ENCODE assay signal across 1 cellular context in the genomic region with DNA sequence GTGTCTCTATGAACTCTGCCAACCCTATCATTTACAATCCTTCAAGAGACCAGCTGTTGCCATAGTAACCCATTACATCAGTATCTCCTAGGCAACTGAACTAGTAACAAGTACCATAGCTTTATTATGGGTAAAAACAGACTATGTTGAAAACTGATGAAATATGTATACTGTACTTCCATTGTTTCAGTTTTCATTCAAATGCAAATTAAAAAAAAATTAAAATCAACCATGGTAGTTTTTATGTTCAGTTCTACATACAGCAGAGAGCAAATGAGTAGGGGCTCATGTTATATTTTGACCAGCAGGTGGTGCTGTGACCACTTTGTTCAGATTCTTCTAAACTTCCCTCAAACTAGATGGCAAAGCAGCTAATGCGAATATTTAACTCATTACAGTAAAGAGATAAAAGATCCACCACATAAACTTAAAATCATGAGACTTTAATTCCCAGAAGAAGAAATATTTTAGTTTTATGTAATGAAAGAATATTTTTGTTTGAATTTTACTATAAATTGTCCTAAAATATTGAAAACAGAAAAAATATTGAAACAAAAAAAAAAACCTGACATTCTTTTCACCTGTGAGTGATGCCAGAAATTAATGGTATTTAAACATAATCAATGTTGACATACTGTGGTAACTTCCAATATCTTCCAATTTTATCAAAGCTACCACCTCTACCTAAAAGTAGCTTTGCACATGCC.
TF ChIP-seq lines count a peak whose summit lies in the region.

No MANE protein-coding gene starts in this region.

TF ChIP-seq in GM12878, 131 proteins besides CTCF, POLR2A, EP300 and RAD21 (continued from another document):
- TF ChIP-seq, protein P1, sequence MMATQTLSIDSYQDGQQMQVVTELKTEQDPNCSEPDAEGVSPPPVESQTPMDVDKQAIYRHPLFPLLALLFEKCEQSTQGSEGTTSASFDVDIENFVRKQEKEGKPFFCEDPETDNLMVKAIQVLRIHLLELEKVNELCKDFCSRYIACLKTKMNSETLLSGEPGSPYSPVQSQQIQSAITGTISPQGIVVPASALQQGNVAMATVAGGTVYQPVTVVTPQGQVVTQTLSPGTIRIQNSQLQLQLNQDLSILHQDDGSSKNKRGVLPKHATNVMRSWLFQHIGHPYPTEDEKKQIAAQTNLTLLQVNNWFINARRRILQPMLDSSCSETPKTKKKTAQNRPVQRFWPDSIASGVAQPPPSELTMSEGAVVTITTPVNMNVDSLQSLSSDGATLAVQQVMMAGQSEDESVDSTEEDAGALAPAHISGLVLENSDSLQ (IDR thresholded peaks at IDR 0.05) = peak; percentile 27; the same call in 1 of the 2 replicates
- TF ChIP-seq NFIC (IDR thresholded peaks at IDR 0.05; ENCODE audit: low read depth, low read length) (peak; percentile 32), ATF7 (IDR thresholded peaks at IDR 0.05; ENCODE audit: low read depth) (0 out of 2 replicates have a peak, but pooled peaks have one; percentile 19), FOXM1 (IDR thresholded peaks at IDR 0.05; ENCODE audit: low read depth, low read length) (0 out of 2 replicates have a peak, but pooled peaks have one; percentile 19), MXI1 (IDR thresholded peaks at IDR 0.05; ENCODE audit: low read depth, low read length) (peak; percentile 58; the same call in 1 of the 2 replicates), SREBF2 (IDR thresholded peaks at IDR 0.05; ENCODE audit: low read length) (no peak), NFYA (IDR thresholded peaks at IDR 0.05; ENCODE audit: borderline replicate concordance, low read depth, low read length) (no peak), TAF1 (IDR thresholded peaks at IDR 0.05; ENCODE audit: borderline replicate concordance, low read depth, low read length) (no peak), HDAC2 (IDR thresholded peaks at IDR 0.05) (no peak), CBX5 (IDR thresholded peaks at IDR 0.05; ENCODE audit: low read depth) (0 out of 2 replicates have a peak, but pooled peaks have one; percentile 55), RFX5 (IDR thresholded peaks at IDR 0.05; ENCODE audit: low read depth, low read length) (peak; percentile 96), CREB1 (IDR thresholded peaks at IDR 0.05; ENCODE audit: low read depth) (peak; percentile 78), WRNIP1 (IDR thresholded peaks at IDR 0.05; ENCODE audit: borderline replicate concordance, low read depth, low read length) (no peak), ZNF384 (IDR thresholded peaks at IDR 0.05; ENCODE audit: borderline replicate concordance, low read depth, low read length) (0 out of 2 replicates have a peak, but pooled peaks have one; percentile 8), IKZF1 (conservative IDR thresholded peaks at IDR 0.05) (no peak), JUNB (IDR thresholded peaks at IDR 0.05) (no peak), ZSCAN29 (IDR thresholded peaks at IDR 0.05) (0 out of 2 replicates have a peak, but pooled peaks have one; percentile 69), ZNF207 (IDR thresholded peaks at IDR 0.05; ENCODE audit: borderline replicate concordance) (no peak), HDAC6 (IDR thresholded peaks at IDR 0.05; ENCODE audit: unreplicated experiment) (no peak), MTA3 (IDR thresholded peaks at IDR 0.05; ENCODE audit: borderline replicate concordance, low read length) (no peak), ZNF217 (IDR thresholded peaks at IDR 0.05) (no peak), RBBP5 (conservative IDR thresholded peaks at IDR 0.05) (no peak), FOS (IDR thresholded peaks at IDR 0.05; ENCODE audit: borderline replicate concordance, extremely low read depth, insufficient read length) (no peak), BMI1 (IDR thresholded peaks at IDR 0.05; ENCODE audit: borderline replicate concordance) (peak; percentile 98), CREM (IDR thresholded peaks at IDR 0.05; ENCODE audit: low read depth) (peak; percentile 80)
- TF ChIP-seq, protein P2, sequence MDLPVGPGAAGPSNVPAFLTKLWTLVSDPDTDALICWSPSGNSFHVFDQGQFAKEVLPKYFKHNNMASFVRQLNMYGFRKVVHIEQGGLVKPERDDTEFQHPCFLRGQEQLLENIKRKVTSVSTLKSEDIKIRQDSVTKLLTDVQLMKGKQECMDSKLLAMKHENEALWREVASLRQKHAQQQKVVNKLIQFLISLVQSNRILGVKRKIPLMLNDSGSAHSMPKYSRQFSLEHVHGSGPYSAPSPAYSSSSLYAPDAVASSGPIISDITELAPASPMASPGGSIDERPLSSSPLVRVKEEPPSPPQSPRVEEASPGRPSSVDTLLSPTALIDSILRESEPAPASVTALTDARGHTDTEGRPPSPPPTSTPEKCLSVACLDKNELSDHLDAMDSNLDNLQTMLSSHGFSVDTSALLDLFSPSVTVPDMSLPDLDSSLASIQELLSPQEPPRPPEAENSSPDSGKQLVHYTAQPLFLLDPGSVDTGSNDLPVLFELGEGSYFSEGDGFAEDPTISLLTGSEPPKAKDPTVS (IDR thresholded peaks at IDR 0.05; ENCODE audit: low read depth, low read length) = no peak
- TF ChIP-seq, protein P3, sequence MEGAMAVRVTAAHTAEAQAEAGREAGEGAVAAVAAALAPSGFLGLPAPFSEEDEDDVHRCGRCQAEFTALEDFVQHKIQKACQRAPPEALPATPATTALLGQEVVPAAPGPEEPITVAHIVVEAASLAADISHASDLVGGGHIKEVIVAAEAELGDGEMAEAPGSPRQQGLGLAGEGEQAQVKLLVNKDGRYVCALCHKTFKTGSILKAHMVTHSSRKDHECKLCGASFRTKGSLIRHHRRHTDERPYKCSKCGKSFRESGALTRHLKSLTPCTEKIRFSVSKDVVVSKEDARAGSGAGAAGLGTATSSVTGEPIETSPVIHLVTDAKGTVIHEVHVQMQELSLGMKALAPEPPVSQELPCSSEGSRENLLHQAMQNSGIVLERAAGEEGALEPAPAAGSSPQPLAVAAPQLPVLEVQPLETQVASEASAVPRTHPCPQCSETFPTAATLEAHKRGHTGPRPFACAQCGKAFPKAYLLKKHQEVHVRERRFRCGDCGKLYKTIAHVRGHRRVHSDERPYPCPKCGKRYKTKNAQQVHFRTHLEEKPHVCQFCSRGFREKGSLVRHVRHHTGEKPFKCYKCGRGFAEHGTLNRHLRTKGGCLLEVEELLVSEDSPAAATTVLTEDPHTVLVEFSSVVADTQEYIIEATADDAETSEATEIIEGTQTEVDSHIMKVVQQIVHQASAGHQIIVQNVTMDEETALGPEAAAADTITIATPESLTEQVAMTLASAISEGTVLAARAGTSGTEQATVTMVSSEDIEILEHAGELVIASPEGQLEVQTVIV (IDR thresholded peaks at IDR 0.05; ENCODE audit: borderline replicate concordance, partially characterized antibody) = no peak
- TF ChIP-seq, protein P4, sequence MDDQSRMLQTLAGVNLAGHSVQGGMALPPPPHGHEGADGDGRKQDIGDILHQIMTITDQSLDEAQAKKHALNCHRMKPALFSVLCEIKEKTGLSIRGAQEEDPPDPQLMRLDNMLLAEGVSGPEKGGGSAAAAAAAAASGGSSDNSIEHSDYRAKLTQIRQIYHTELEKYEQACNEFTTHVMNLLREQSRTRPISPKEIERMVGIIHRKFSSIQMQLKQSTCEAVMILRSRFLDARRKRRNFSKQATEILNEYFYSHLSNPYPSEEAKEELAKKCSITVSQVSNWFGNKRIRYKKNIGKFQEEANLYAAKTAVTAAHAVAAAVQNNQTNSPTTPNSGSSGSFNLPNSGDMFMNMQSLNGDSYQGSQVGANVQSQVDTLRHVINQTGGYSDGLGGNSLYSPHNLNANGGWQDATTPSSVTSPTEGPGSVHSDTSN (IDR thresholded peaks at IDR 0.05; ENCODE audit: insufficient replicate concordance, low read depth, low read length) = no peak
- TF ChIP-seq, protein P5, sequence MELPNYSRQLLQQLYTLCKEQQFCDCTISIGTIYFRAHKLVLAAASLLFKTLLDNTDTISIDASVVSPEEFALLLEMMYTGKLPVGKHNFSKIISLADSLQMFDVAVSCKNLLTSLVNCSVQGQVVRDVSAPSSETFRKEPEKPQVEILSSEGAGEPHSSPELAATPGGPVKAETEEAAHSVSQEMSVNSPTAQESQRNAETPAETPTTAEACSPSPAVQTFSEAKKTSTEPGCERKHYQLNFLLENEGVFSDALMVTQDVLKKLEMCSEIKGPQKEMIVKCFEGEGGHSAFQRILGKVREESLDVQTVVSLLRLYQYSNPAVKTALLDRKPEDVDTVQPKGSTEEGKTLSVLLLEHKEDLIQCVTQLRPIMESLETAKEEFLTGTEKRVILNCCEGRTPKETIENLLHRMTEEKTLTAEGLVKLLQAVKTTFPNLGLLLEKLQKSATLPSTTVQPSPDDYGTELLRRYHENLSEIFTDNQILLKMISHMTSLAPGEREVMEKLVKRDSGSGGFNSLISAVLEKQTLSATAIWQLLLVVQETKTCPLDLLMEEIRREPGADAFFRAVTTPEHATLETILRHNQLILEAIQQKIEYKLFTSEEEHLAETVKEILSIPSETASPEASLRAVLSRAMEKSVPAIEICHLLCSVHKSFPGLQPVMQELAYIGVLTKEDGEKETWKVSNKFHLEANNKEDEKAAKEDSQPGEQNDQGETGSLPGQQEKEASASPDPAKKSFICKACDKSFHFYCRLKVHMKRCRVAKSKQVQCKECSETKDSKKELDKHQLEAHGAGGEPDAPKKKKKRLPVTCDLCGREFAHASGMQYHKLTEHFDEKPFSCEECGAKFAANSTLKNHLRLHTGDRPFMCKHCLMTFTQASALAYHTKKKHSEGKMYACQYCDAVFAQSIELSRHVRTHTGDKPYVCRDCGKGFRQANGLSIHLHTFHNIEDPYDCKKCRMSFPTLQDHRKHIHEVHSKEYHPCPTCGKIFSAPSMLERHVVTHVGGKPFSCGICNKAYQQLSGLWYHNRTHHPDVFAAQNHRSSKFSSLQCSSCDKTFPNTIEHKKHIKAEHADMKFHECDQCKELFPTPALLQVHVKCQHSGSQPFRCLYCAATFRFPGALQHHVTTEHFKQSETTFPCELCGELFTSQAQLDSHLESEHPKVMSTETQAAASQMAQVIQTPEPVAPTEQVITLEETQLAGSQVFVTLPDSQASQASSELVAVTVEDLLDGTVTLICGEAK (IDR thresholded peaks at IDR 0.05; ENCODE audit: borderline replicate concordance) = peak; percentile 43; the same call in 1 of the 2 replicates
- TF ChIP-seq, protein P6, sequence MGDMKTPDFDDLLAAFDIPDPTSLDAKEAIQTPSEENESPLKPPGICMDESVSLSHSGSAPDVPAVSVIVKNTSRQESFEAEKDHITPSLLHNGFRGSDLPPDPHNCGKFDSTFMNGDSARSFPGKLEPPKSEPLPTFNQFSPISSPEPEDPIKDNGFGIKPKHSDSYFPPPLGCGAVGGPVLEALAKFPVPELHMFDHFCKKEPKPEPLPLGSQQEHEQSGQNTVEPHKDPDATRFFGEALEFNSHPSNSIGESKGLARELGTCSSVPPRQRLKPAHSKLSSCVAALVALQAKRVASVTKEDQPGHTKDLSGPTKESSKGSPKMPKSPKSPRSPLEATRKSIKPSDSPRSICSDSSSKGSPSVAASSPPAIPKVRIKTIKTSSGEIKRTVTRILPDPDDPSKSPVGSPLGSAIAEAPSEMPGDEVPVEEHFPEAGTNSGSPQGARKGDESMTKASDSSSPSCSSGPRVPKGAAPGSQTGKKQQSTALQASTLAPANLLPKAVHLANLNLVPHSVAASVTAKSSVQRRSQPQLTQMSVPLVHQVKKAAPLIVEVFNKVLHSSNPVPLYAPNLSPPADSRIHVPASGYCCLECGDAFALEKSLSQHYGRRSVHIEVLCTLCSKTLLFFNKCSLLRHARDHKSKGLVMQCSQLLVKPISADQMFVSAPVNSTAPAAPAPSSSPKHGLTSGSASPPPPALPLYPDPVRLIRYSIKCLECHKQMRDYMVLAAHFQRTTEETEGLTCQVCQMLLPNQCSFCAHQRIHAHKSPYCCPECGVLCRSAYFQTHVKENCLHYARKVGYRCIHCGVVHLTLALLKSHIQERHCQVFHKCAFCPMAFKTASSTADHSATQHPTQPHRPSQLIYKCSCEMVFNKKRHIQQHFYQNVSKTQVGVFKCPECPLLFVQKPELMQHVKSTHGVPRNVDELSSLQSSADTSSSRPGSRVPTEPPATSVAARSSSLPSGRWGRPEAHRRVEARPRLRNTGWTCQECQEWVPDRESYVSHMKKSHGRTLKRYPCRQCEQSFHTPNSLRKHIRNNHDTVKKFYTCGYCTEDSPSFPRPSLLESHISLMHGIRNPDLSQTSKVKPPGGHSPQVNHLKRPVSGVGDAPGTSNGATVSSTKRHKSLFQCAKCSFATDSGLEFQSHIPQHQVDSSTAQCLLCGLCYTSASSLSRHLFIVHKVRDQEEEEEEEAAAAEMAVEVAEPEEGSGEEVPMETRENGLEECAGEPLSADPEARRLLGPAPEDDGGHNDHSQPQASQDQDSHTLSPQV (IDR thresholded peaks at IDR 0.05) = peak; percentile 65; the same call in 1 of the 2 replicates
- TF ChIP-seq, protein P7, sequence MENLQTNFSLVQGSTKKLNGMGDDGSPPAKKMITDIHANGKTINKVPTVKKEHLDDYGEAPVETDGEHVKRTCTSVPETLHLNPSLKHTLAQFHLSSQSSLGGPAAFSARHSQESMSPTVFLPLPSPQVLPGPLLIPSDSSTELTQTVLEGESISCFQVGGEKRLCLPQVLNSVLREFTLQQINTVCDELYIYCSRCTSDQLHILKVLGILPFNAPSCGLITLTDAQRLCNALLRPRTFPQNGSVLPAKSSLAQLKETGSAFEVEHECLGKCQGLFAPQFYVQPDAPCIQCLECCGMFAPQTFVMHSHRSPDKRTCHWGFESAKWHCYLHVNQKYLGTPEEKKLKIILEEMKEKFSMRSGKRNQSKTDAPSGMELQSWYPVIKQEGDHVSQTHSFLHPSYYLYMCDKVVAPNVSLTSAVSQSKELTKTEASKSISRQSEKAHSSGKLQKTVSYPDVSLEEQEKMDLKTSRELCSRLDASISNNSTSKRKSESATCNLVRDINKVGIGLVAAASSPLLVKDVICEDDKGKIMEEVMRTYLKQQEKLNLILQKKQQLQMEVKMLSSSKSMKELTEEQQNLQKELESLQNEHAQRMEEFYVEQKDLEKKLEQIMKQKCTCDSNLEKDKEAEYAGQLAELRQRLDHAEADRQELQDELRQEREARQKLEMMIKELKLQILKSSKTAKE (IDR thresholded peaks at IDR 0.05; ENCODE audit: low read depth, poor library complexity, severe bottlenecking) = peak; percentile 64
- TF ChIP-seq, protein P8, sequence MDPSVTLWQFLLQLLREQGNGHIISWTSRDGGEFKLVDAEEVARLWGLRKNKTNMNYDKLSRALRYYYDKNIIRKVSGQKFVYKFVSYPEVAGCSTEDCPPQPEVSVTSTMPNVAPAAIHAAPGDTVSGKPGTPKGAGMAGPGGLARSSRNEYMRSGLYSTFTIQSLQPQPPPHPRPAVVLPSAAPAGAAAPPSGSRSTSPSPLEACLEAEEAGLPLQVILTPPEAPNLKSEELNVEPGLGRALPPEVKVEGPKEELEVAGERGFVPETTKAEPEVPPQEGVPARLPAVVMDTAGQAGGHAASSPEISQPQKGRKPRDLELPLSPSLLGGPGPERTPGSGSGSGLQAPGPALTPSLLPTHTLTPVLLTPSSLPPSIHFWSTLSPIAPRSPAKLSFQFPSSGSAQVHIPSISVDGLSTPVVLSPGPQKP (IDR thresholded peaks at IDR 0.05; ENCODE audit: low read depth, low read length) = no peak
